Comparison of ENCODE assay signal across 22 cellular contexts in the genomic region with DNA sequence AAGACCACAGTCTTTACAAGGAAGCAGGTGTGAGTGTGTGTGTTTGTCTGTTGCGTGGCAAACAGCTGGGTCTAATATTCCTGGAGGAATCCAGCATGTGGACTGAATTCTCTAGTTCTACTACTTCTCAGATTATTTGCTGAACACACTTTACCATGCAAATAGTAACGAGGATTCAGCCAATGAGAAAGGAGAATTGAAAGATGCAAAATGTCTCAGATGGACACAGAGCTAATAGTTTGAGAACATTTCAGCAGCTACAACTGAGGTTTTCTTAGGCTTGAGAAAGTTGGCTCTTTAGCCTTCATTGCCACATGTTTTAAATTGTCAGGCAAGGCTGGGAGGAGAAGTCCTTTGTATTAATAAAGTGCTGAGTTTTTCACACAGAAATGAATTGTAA.
DNase-seq lines count a peak whose midpoint lies in the region; ATAC-seq and TF ChIP-seq lines count a peak whose summit lies in the region.
"Had no signal": no experiment of that assay in that cellular context is flagged by ENCODE, and none has a peak within 500 bp of the region (broad histone marks: within the 10 kb centered on the region; RNA-seq: fewer than 3 reads in every experiment).

No MANE protein-coding gene starts in this region.

- H3K4me3 ChIP-seq in adipocyte (ENCODE audit: low read length): no peak overlapping the region
- no peak overlapping the region for H3K4me3 ChIP-seq in right lobe of liver
- H3K4me3 ChIP-seq: A549; BLaER1 treated with 17β-estradiol and CSF1 and Interleukin-3, amounts not matched to agents 10 nM and 100 nM; HAP-1 had no signal

- no peak overlapping the region for H3K27ac ChIP-seq in right lobe of liver
- H3K27ac ChIP-seq: A549; BLaER1 treated with 17β-estradiol and CSF1 and Interleukin-3, amounts not matched to agents 10 nM and 100 nM had no signal

- H3K9ac ChIP-seq in adipocyte (ENCODE audit: low read length): no peak overlapping the region
- H3K9ac ChIP-seq: BLaER1 treated with 17β-estradiol and CSF1 and Interleukin-3, amounts not matched to agents 10 nM and 100 nM had no signal

- peaks cover 4% of the 10 kb centered on the region for H3K4me1 ChIP-seq in adipocyte (ENCODE audit: control insufficient read depth, insufficient read depth, low read length)
- H3K4me1 ChIP-seq in right lobe of liver: no peaks in the 10 kb centered on the region
- H3K4me1 ChIP-seq: BE2C; BLaER1 treated with 17β-estradiol and CSF1 and Interleukin-3, amounts not matched to agents 10 nM and 100 nM; HAP-1 had no signal

- no peaks in the 10 kb centered on the region for H3K4me1 Mint-ChIP-seq in activated CD4-positive, alpha-beta memory T cell treated with anti-CD3 and anti-CD28 coated beads for 36 hours (ENCODE audit: low read depth)
- H3K4me1 Mint-ChIP-seq: CD14-positive monocyte had no signal

- H3K36me3 ChIP-seq in adipocyte (ENCODE audit: control insufficient read depth, insufficient read depth, low read length, severe bottlenecking): no peaks in the 10 kb centered on the region
- no peaks in the 10 kb centered on the region for H3K36me3 ChIP-seq in right lobe of liver
- H3K36me3 ChIP-seq: BE2C; BLaER1 treated with 17β-estradiol and CSF1 and Interleukin-3, amounts not matched to agents 10 nM and 100 nM; HAP-1 had no signal

- WGBS in right lobe of liver (ENCODE audit: insufficient coverage, low coverage, low lambda C conversion rate, missing lambda C conversion rate): 70% methylated on average over 2 of the region's 2 CpGs

- no peak overlapping the region for H3K4me3 Mint-ChIP-seq in activated CD4-positive, alpha-beta memory T cell treated with anti-CD3 and anti-CD28 coated beads for 36 hours
- H3K4me3 Mint-ChIP-seq: CD14-positive monocyte; CD4-positive, alpha-beta T cell had no signal

- H3K27me3 Mint-ChIP-seq in activated CD4-positive, alpha-beta memory T cell treated with anti-CD3 and anti-CD28 coated beads for 36 hours: peaks cover 10% of the 10 kb centered on the region

- H3K36me3 Mint-ChIP-seq in activated CD4-positive, alpha-beta memory T cell treated with anti-CD3 and anti-CD28 coated beads for 36 hours: no peaks in the 10 kb centered on the region
- H3K36me3 Mint-ChIP-seq: CD14-positive monocyte had no signal

- POLR2A ChIA-PET in activated CD4-positive, alpha-beta memory T cell treated with anti-CD3 and anti-CD28 coated beads for 36 hours (lab: Charles Lee): no interaction called here

- ATAC-seq in right lobe of liver: no peak
- ATAC-seq: A549 had no signal

- intact Hi-C loops in right lobe of liver (cut with DNase I): no loop called here
- intact Hi-C loops in activated CD4-positive, alpha-beta memory T cell treated with anti-CD3 and anti-CD28 coated beads for 36 hours (cut with micrococcal nuclease): no loop called here

- CTCF ChIA-PET in activated CD4-positive, alpha-beta memory T cell treated with anti-CD3 and anti-CD28 coated beads for 36 hours (lab: Charles Lee): no interaction called here

- TF ChIP-seq POLR2A in right lobe of liver (IDR thresholded peaks at IDR 0.05): no peak

- no peak overlapping the region for H3K27ac Mint-ChIP-seq in activated CD4-positive, alpha-beta memory T cell treated with anti-CD3 and anti-CD28 coated beads for 36 hours
- H3K27ac Mint-ChIP-seq: CD14-positive monocyte; CD4-positive, alpha-beta T cell had no signal

- H3K9me3 ChIP-seq in adipocyte (ENCODE audit: control insufficient read depth, low read length) (no peaks in the 10 kb centered on the region), right lobe of liver (no peaks in the 10 kb centered on the region)
- H3K9me3 ChIP-seq: BE2C, HAP-1 had no signal

- H3K9me3 Mint-ChIP-seq in activated CD4-positive, alpha-beta memory T cell treated with anti-CD3 and anti-CD28 coated beads for 36 hours: peaks cover 16% of the 10 kb centered on the region

- DNase-seq in AG08395 (ENCODE audit: low spot score): peak; percentile 9
- DNase-seq in AG20443 (ENCODE audit: low spot score): peak; percentile 17
- DNase-seq in adipocyte (ENCODE audit: low read depth): peak; percentile 58
- peak; percentile 42 for DNase-seq in fibroblast of peridontal ligament (ENCODE audit: extremely low read depth)
- no peak for DNase-seq in right lobe of liver
- DNase-seq in activated CD4-positive, alpha-beta memory T cell treated with anti-CD3 and anti-CD28 coated beads for 36 hours: no peak
- no peak for DNase-seq in NCI-H2196 (lab: John Stamatoyannopoulos, UW; ENCODE audit: unreplicated experiment)
- DNase-seq: 8988T; ACHN; AML-193; BE2C; Calu3; CD4-positive, alpha-beta T cell; COR-L47; DMS53; DMS79 treated with DMSO at 0.1 percent for 48 hours; GF-D8; GOT3 had no signal

- H3K27me3 ChIP-seq in adipocyte (replicated peaks; ENCODE audit: control insufficient read depth, insufficient read depth, low read length): no peaks in the 10 kb centered on the region
- H3K27me3 ChIP-seq in right lobe of liver: no peaks in the 10 kb centered on the region
- H3K27me3 ChIP-seq: BLaER1 treated with 17β-estradiol and CSF1 and Interleukin-3, amounts not matched to agents 10 nM and 100 nM had no signal

- no peak for TF ChIP-seq CTCF in right lobe of liver (IDR thresholded peaks at IDR 0.05)

Comparison
In these comparisons a context has a peak if more than half of its experiments do, and no peak if none do; other contexts are left out.
1. DNase-seq: peak in AG08395 (single experiment), AG20443 (single experiment), adipocyte (single experiment) and fibroblast of peridontal ligament (single experiment); none in right lobe of liver (0 of 3), activated CD4-positive, alpha-beta memory T cell treated with anti-CD3 and anti-CD28 coated beads for 36 hours (single experiment) and NCI-H2196 (single experiment).